8 cellular contexts compared by ENCODE assay signal in genomic region chr1:171984850-171985485, GRCh38.
DNase-seq lines count a peak whose midpoint lies in the region; ATAC-seq and TF ChIP-seq lines count a peak whose summit lies in the region.

No MANE protein-coding gene starts in this region.

- H3K4me3 ChIP-seq in PC-3 (ENCODE audit: low read length) = no peak overlapping the region
- H3K4me3 ChIP-seq in endodermal cell (ENCODE audit: low read length) = no peak overlapping the region
- H3K4me3 ChIP-seq in MG63 = no peak overlapping the region

- WGBS in endodermal cell (ENCODE audit: insufficient coverage in 1 of 2, insufficient read length in 1 of 2), 2 experiments = 37 to 62% methylated on average over 2 to 3 of the region's 3 CpGs

- H3K27ac ChIP-seq in PC-3 (ENCODE audit: low read length) = no peak overlapping the region
- no peak overlapping the region for H3K27ac ChIP-seq in endodermal cell (ENCODE audit: low read depth, low read length)

- no peaks in the 10 kb centered on the region for H3K4me1 ChIP-seq in PC-3 (ENCODE audit: insufficient read depth, low read length)
- no peaks in the 10 kb centered on the region for H3K4me1 ChIP-seq in endodermal cell (ENCODE audit: control insufficient read depth, insufficient read depth, low read length)

- no peak overlapping the region for H3K4me2 ChIP-seq in PC-3 (ENCODE audit: low read length)

- CTCF ChIA-PET in PC-3 (lab: Charles Lee) = interaction anchor here (0.6 to 9.7 kb wide), 12 partner anchors 14 to 460 kb away, joined by 3 to 151 read pairs (median 4); no protein-coding TSS in a partner anchor

- no peaks in the 10 kb centered on the region for H3K9me3 Mint-ChIP-seq in endodermal cell

- intact Hi-C loops in PC-3 (cut with micrococcal nuclease) = loop anchor here (1.0 to 5.0 kb wide), 3 partner anchors 133 to 444 kb away; no protein-coding TSS in a partner anchor

- H3K27me3 ChIP-seq in PC-3 (ENCODE audit: low read length) (peaks cover 32% of the 10 kb centered on the region), endodermal cell (ENCODE audit: control insufficient read depth, insufficient read depth, low read length, poor library complexity, severe bottlenecking) (no peaks in the 10 kb centered on the region), MG63 (no peaks in the 10 kb centered on the region)

- H3K4me3 Mint-ChIP-seq in endodermal cell = no peak overlapping the region

- H3K27me3 Mint-ChIP-seq in endodermal cell (ENCODE audit: insufficient read depth) = no peaks in the 10 kb centered on the region

- H3K4me1 Mint-ChIP-seq in endodermal cell = peaks cover 7% of the 10 kb centered on the region

- H3K9ac ChIP-seq in PC-3 (ENCODE audit: low read length) (no peak overlapping the region), endodermal cell (ENCODE audit: extremely low read depth, low read length, poor library complexity, severe bottlenecking) (no peak overlapping the region)

- DNase-seq in NCI-H2029 (lab: John Stamatoyannopoulos, UW) (peak; percentile 4), NCI-H2029 treated with DMSO at 0.1 percent for 48 hours (lab: John Stamatoyannopoulos, UW) (no peak), PC-3 (peak; percentile 78), endodermal cell (no peak), myocyte (ENCODE audit: low read depth) (peak; percentile 27), MG63 (no peak)

- H3F3A ChIP-seq in PC-3 (ENCODE audit: low read length, unreplicated experiment) = no peaks in the 10 kb centered on the region

- H4K20me1 ChIP-seq in PC-3 (ENCODE audit: low read length) = no peaks in the 10 kb centered on the region

- TF ChIP-seq CTCF in PC-3 (conservative IDR thresholded peaks at IDR 0.05; ENCODE audit: low read depth, low read length) = peak; percentile 99
- peak; percentile 89 for TF ChIP-seq CTCF in endodermal cell (conservative IDR thresholded peaks at IDR 0.05)

- H3K79me2 ChIP-seq in PC-3 (ENCODE audit: low read length) = no peaks in the 10 kb centered on the region

- H3K36me3 ChIP-seq in PC-3 (ENCODE audit: low read depth, low read length) = no peaks in the 10 kb centered on the region
- no peaks in the 10 kb centered on the region for H3K36me3 ChIP-seq in endodermal cell (ENCODE audit: control insufficient read depth, insufficient read depth, low read length)
- H3K36me3 ChIP-seq in MG63 = no peaks in the 10 kb centered on the region

- POLR2A ChIA-PET in PC-3 (lab: Charles Lee; ENCODE audit: unreplicated experiment) = no interaction called here

- BruUV-seq in PC-3 (replicated peaks; lab: Mats Ljungman, UMichigan) = no TSS peak

- ATAC-seq in HG03060 (IDR thresholded peaks at IDR 0.05; ENCODE audit: low read depth, unreplicated experiment) (peak; percentile 69), PC-3 (peak; percentile 54), GM18498 (IDR thresholded peaks at IDR 0.05; ENCODE audit: unreplicated experiment) (no peak)

- no peaks in the 10 kb centered on the region for H3K36me3 Mint-ChIP-seq in endodermal cell (ENCODE audit: low read depth)

- H3K27ac Mint-ChIP-seq in endodermal cell = no peak overlapping the region

- H3K9me3 ChIP-seq in PC-3 (ENCODE audit: low read length) (no peaks in the 10 kb centered on the region), endodermal cell (ENCODE audit: control insufficient read depth, low read length) (no peaks in the 10 kb centered on the region), MG63 (no peaks in the 10 kb centered on the region)

- H2AFZ ChIP-seq in PC-3 (ENCODE audit: low read length) = no peak overlapping the region

- H3K9me2 ChIP-seq in PC-3 (replicated peaks; ENCODE audit: low read length) = no peaks in the 10 kb centered on the region

Comparison
In these comparisons a context has a peak if more than half of its experiments do, and no peak if none do; other contexts are left out.
1. DNase-seq: peak in NCI-H2029 (single experiment), PC-3 (single experiment) and myocyte (single experiment); none in NCI-H2029 treated with DMSO at 0.1 percent for 48 hours (single experiment), endodermal cell (single experiment) and MG63 (single experiment).